In genomic region chr5:132831095-132831860, GRCh38 we compare ENCODE assay signal across 9 cellular contexts. TPM values are rescaled to one million over a fixed set of nuclear protein-coding genes. Genes with fewer than 3 reads are reported as not detected.
DNase-seq lines count a peak whose midpoint lies in the region; ATAC-seq and TF ChIP-seq lines count a peak whose summit lies in the region.
"Had no signal": no experiment of that assay in that cellular context is flagged by ENCODE, and none has a peak within 500 bp of the region (broad histone marks: within the 10 kb centered on the region; RNA-seq: fewer than 3 reads in every experiment).

No MANE protein-coding gene starts in this region.

- TF ChIP-seq POLR2A in uterus (IDR thresholded peaks at IDR 0.05): no peak

- H3K27ac Mint-ChIP-seq in mesothelial cell of epicardium: peak overlapping the region; percentile 16

- H3K9ac ChIP-seq in mammary epithelial cell (ENCODE audit: insufficient read depth, low read length): no peak overlapping the region

- CTCF ChIA-PET in mammary epithelial cell (lab: Charles Lee; ENCODE audit: low non-redundant PET): interaction anchor here (0.6 kb wide), 1 partner anchor 32 kb away, joined by 4 read pairs; no protein-coding TSS in a partner anchor

- H3K4me1 ChIP-seq in right cardiac atrium (ENCODE audit: control insufficient read depth, insufficient read depth, low read length) (no peaks in the 10 kb centered on the region), right atrium auricular region (peaks cover 0 to 25% of the 10 kb centered on the region in 2 donors), mammary epithelial cell (ENCODE audit: insufficient read depth, low read length) (peaks cover 5% of the 10 kb centered on the region), uterus (no peaks in the 10 kb centered on the region)

- H3K4me1 Mint-ChIP-seq in mesothelial cell of epicardium: peaks cover 8% of the 10 kb centered on the region

- no peaks in the 10 kb centered on the region for H3K79me2 ChIP-seq in mammary epithelial cell (ENCODE audit: insufficient read depth, low read length)

- no peaks in the 10 kb centered on the region for H4K20me1 ChIP-seq in mammary epithelial cell (ENCODE audit: insufficient read depth, low read length)

- peak overlapping the region; percentile 49 for H3K4me3 ChIP-seq in right cardiac atrium (ENCODE audit: low read length)
- H3K4me3 ChIP-seq in right atrium auricular region: peak overlapping the region in 1 of 2 donors; percentile 74
- H3K4me3 ChIP-seq in mammary epithelial cell (replicated peaks in 1 of 3; ENCODE audit: insufficient read depth in 1 of 3, low read depth in 2 of 3, low read length in 3 of 3): peak overlapping the region in 1 of 3 experiments; percentile 46
- H3K4me3 ChIP-seq in uterus: peak overlapping the region; percentile 41 to 69

- H3K27me3 Mint-ChIP-seq in mesothelial cell of epicardium (ENCODE audit: low read depth): peaks cover 43% of the 10 kb centered on the region

- H3K36me3 Mint-ChIP-seq in mesothelial cell of epicardium: no peaks in the 10 kb centered on the region

- 82% methylated on average over 15 of the region's 15 CpGs for WGBS in right cardiac atrium
- WGBS in mammary epithelial cell (ENCODE audit: low coverage, missing lambda C conversion rate): 89% methylated on average over 15 of the region's 15 CpGs

- H3K4me3 Mint-ChIP-seq in mesothelial cell of epicardium: peak overlapping the region; percentile 78

- H3K27ac ChIP-seq in right cardiac atrium (ENCODE audit: low read length): no peak overlapping the region
- peak overlapping the region in 1 of 2 donors; percentile 72 for H3K27ac ChIP-seq in right atrium auricular region
- H3K27ac ChIP-seq in mammary epithelial cell (ENCODE audit: insufficient read depth, low read depth, low read length): no peak overlapping the region
- peak overlapping the region; percentile 87 to 90 for H3K27ac ChIP-seq in uterus

- TF ChIP-seq CTCF in right atrium auricular region (IDR thresholded peaks at IDR 0.05): no peak
- no peak for TF ChIP-seq CTCF in mammary epithelial cell (conservative IDR thresholded peaks at IDR 0.05 in 1 of 2, IDR thresholded peaks at IDR 0.05 in 1 of 2; ENCODE audit: extremely low read depth in 1 of 2, insufficient read depth in 1 of 2, low read depth in 1 of 2, low read length in 2 of 2)
- no peak for TF ChIP-seq CTCF in mesothelial cell of epicardium (IDR thresholded peaks at IDR 0.05; ENCODE audit: unreplicated experiment)
- no peak for TF ChIP-seq CTCF in uterus (IDR thresholded peaks at IDR 0.05)

- ATAC-seq in right cardiac atrium: no peak

- H3K9me3 Mint-ChIP-seq in mesothelial cell of epicardium: no peaks in the 10 kb centered on the region

- H2AFZ ChIP-seq in mammary epithelial cell (ENCODE audit: low read depth, low read length): peak overlapping the region; percentile 89

- intact Hi-C loops in right cardiac atrium (cut with DNase I) (loop anchor here in 1 of 4 donors (5.0 kb wide), 1 partner anchor 51 kb away; no protein-coding TSS in a partner anchor), mammary epithelial cell (cut with micrococcal nuclease) (no loop called here), uterus (cut with DNase I; ENCODE audit: low total_unique reads) (no loop called here)

- H3K4me2 ChIP-seq in mammary epithelial cell (ENCODE audit: insufficient read depth, low read depth, low read length): no peak overlapping the region

- BruUV-seq in mammary epithelial cell (replicated peaks; lab: Mats Ljungman, UMichigan): no TSS peak

- no peaks in the 10 kb centered on the region for H3K27me3 ChIP-seq in right cardiac atrium (ENCODE audit: control insufficient read depth, insufficient read depth)
- no peaks in the 10 kb centered on the region for H3K27me3 ChIP-seq in right atrium auricular region
- H3K27me3 ChIP-seq in mammary epithelial cell (ENCODE audit: insufficient read depth, low read length): no peaks in the 10 kb centered on the region
- H3K27me3 ChIP-seq in uterus: no peaks in the 10 kb centered on the region

- H3K9me3 ChIP-seq in right cardiac atrium (ENCODE audit: control insufficient read depth, low read length) (no peaks in the 10 kb centered on the region), right atrium auricular region (no peaks in the 10 kb centered on the region), mammary epithelial cell (replicated peaks; ENCODE audit: insufficient read depth, low read length) (no peaks in the 10 kb centered on the region), uterus (no peaks in the 10 kb centered on the region)

- no peaks in the 10 kb centered on the region for H3K36me3 ChIP-seq in right atrium auricular region
- no peaks in the 10 kb centered on the region for H3K36me3 ChIP-seq in mammary epithelial cell (ENCODE audit: insufficient read depth, low read length)
- H3K36me3 ChIP-seq in uterus: no peaks in the 10 kb centered on the region

- in situ Hi-C loops in mammary epithelial cell (cut with MboI; ENCODE audit: low sequenced_read_pairs in 2 of 2): loop anchor here in 1 of 2 donors (5.0 kb wide), 1 partner anchor 36 kb away; the partner anchor contains the start of genes GDF9 and UQCRQ

- dilution Hi-C loops in mammary epithelial cell (cut with HindIII; ENCODE audit: low sequenced_read_pairs): no loop called here

- DNase-seq in right cardiac atrium (no peak), right atrium auricular region (ENCODE audit: low spot score) (no peak), mammary epithelial cell (no peak), mesothelial cell of epicardium (ENCODE audit: low spot score in 2 of 2, unreplicated experiment in 2 of 2) (no peak), uterus (peak in 1 of 2 donors; percentile 16), NCI-H526 treated with DMSO at 0.1 percent for 48 hours (lab: John Stamatoyannopoulos, UW) (no peak), NCI-H345 treated with DMSO at 0.1 percent for 48 hours (lab: John Stamatoyannopoulos, UW; ENCODE audit: unreplicated experiment) (no peak), SHP77 treated with DMSO at 0.1 percent for 48 hours (lab: John Stamatoyannopoulos, UW) (no peak)
- DNase-seq: stimulated activated CD4-positive, alpha-beta T cell treated with anti-CD3 and anti-CD28 coated beads, Interleukin-1b, Interleukin-23, amount 100 ng/mL, for 48 hours had no signal

RNA-seq across cellular contexts. Expression of gene SHROOM1, which starts 0.8 kb away (rescaled TPM):
- total RNA-seq in right cardiac atrium (1 to 10 TPM; 2.9 to 5.3 (median 4.2) TPM), right atrium auricular region (1 to 10 TPM; 3.2 to 4.2 TPM), mammary epithelial cell (10 to 100 TPM in 1 of 2 donors, 1 to 10 TPM in 1; 4.7 to 13.0 TPM), mesothelial cell of epicardium (8.6 to 12.2 TPM (median 8.6 TPM) in 3 replicates), uterus (10 to 100 TPM in 3 of 4 donors, 1 to 10 TPM in 1; 5.0 to 28.0 (median 12.3) TPM)
- polyA plus RNA-seq in right cardiac atrium (2.9 TPM), mammary epithelial cell (5.7 TPM)
- polyA minus RNA-seq in mammary epithelial cell: 0.31 TPM

RNA-seq across cellular contexts. Expression of gene SOWAHA, which starts 18.2 kb away (rescaled TPM):
- total RNA-seq in right cardiac atrium (under 1 TPM in 1 of 4 donors, not detected in 3; 0.11 TPM), right atrium auricular region (not detected), mammary epithelial cell (not detected), mesothelial cell of epicardium (0.52 to 0.67 TPM (median 0.64 TPM) in 3 replicates), uterus (under 1 TPM in 3 of 4 donors, not detected in 1; under 0.01 to 0.14 (median 0.12) TPM)
- polyA plus RNA-seq in right cardiac atrium (0.05 TPM), mammary epithelial cell (0.07 TPM)
- not detected for polyA minus RNA-seq in mammary epithelial cell

RNA-seq across cellular contexts. Expression of gene GDF9, which starts 35.0 kb away (rescaled TPM):
- under 1 TPM in 3 of 4 donors, not detected in 1; 0.09 to 0.54 (median 0.14) TPM for total RNA-seq in right cardiac atrium
- polyA plus RNA-seq in right cardiac atrium: 0.18 TPM
- under 1 TPM; 0.20 to 0.22 TPM for total RNA-seq in right atrium auricular region
- under 1 TPM; 0.50 to 0.66 TPM for total RNA-seq in mammary epithelial cell
- 0.25 TPM for polyA plus RNA-seq in mammary epithelial cell
- not detected for polyA minus RNA-seq in mammary epithelial cell
- total RNA-seq in mesothelial cell of epicardium: 0.93 to 1.2 TPM (median 0.98 TPM) in 3 replicates
- 1 to 10 TPM in 1 of 4 donors, under 1 TPM in 2, not detected in 1; 0.18 to 1.8 (median 0.62) TPM for total RNA-seq in uterus

RNA-seq across cellular contexts. Expression of gene UQCRQ, which starts 35.2 kb away (rescaled TPM):
- total RNA-seq in right cardiac atrium (1,000 to 10,000 TPM in 2 of 4 donors, 100 to 1,000 TPM in 2; 978 to 1,175 (median 1,022) TPM), right atrium auricular region (100 to 1,000 TPM; 276 to 335 TPM), mammary epithelial cell (100 to 1,000 TPM in 1 of 2 donors, 10 to 100 TPM in 1; 45.3 to 461 TPM), mesothelial cell of epicardium (258 to 329 TPM (median 308 TPM) in 3 replicates), uterus (100 to 1,000 TPM in 2 of 4 donors, 10 to 100 TPM in 2; 30.5 to 196 (median 115) TPM)
- polyA plus RNA-seq in right cardiac atrium (1,317 TPM), mammary epithelial cell (192 TPM)
- 19.3 TPM for polyA minus RNA-seq in mammary epithelial cell

RNA-seq across cellular contexts. Expression of gene LEAP2, which starts 42.2 kb away (rescaled TPM):
- total RNA-seq in right cardiac atrium: 1 to 10 TPM in 2 of 4 donors, under 1 TPM in 2; 0.76 to 1.9 (median 1.2) TPM
- polyA plus RNA-seq in right cardiac atrium: 1.6 TPM
- total RNA-seq in right atrium auricular region: 1 to 10 TPM in 1 of 2 donors, not detected in 1; 1.1 TPM
- under 1 TPM; 0.17 to 0.80 TPM for total RNA-seq in mammary epithelial cell
- 0.41 TPM for polyA plus RNA-seq in mammary epithelial cell
- polyA minus RNA-seq in mammary epithelial cell: not detected
- 1.9 to 2.6 TPM (median 1.9 TPM) in 3 replicates for total RNA-seq in mesothelial cell of epicardium
- total RNA-seq in uterus: 1 to 10 TPM in 2 of 4 donors, under 1 TPM in 1, not detected in 1; 0.88 to 3.4 (median 1.1) TPM

Comparison
In these comparisons a context has a peak if more than half of its experiments do, and no peak if none do; other contexts are left out.
1. H3K27ac ChIP-seq: peak in uterus (2 of 2); none in right cardiac atrium (single experiment) and mammary epithelial cell (single experiment).